ENCODE assay signal across 1 cellular context in the genomic region with DNA sequence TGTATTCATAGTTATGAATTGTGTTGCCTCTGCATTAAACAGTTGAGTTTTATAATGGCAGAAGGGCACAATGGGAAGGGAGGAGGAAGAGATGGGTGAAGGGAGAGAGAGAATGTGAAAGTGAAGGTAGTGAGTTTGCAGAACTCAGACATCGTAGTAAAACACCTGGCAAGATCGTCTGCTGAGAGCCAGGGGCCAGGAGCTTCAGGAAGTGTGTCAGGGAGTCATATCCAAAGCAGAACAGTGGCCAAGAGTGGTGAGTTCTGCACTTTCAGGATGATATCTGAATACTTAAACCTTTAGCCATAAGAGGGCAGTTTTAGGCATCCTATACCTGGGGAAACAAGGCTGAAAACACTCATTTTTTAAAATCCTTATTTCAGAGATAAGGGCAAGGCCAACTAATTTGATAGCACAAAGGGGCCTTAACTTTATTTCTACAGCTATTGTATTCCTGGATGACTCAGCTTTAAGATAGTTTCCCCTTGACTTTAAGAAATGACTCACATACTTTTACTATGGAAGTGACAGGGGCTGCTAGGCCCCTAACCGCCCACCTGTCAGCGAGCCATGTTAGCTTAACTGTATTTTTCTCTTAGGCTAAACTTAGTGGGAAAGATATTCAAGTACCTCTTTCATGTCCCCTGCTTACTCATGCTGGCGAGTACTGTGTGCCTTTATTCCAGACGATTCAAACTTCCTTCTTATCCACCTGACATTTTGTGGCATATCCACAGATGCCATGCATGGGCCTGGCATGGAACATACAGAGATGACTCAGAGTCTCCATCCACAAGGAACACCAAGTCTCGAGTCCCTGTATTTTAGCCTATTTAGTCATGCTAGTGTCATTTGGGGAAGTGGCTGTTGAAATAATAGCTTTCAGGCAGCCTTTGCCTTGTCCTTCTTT.
A peak's percentile ranks its signal among the peaks of the same experiment; 100 is the strongest.
TF ChIP-seq lines count a peak whose summit lies in the region.

No MANE protein-coding gene starts in this region.

TF ChIP-seq in GM12878, 131 proteins besides CTCF, POLR2A, EP300 and RAD21 (continued from another document and continues in another):
- TF ChIP-seq CUX1 (IDR thresholded peaks at IDR 0.05; ENCODE audit: insufficient replicate concordance, low read depth, low read length), result no peak
- TF ChIP-seq RAD51 (IDR thresholded peaks at IDR 0.05), result 0 out of 2 replicates have a peak, but pooled peaks have one; percentile 7
- TF ChIP-seq POLR2AphosphoS5 (IDR thresholded peaks at IDR 0.05; ENCODE audit: low read length), result no peak
- TF ChIP-seq SUPT20H (IDR thresholded peaks at IDR 0.05; ENCODE audit: borderline replicate concordance, control insufficient read depth, low read depth, low read length), result no peak
- peak; percentile 88 for TF ChIP-seq EED (IDR thresholded peaks at IDR 0.05; ENCODE audit: low read depth)
- TF ChIP-seq IRF5 (IDR thresholded peaks at IDR 0.05; ENCODE audit: borderline replicate concordance), result no peak
- TF ChIP-seq, protein P1, sequence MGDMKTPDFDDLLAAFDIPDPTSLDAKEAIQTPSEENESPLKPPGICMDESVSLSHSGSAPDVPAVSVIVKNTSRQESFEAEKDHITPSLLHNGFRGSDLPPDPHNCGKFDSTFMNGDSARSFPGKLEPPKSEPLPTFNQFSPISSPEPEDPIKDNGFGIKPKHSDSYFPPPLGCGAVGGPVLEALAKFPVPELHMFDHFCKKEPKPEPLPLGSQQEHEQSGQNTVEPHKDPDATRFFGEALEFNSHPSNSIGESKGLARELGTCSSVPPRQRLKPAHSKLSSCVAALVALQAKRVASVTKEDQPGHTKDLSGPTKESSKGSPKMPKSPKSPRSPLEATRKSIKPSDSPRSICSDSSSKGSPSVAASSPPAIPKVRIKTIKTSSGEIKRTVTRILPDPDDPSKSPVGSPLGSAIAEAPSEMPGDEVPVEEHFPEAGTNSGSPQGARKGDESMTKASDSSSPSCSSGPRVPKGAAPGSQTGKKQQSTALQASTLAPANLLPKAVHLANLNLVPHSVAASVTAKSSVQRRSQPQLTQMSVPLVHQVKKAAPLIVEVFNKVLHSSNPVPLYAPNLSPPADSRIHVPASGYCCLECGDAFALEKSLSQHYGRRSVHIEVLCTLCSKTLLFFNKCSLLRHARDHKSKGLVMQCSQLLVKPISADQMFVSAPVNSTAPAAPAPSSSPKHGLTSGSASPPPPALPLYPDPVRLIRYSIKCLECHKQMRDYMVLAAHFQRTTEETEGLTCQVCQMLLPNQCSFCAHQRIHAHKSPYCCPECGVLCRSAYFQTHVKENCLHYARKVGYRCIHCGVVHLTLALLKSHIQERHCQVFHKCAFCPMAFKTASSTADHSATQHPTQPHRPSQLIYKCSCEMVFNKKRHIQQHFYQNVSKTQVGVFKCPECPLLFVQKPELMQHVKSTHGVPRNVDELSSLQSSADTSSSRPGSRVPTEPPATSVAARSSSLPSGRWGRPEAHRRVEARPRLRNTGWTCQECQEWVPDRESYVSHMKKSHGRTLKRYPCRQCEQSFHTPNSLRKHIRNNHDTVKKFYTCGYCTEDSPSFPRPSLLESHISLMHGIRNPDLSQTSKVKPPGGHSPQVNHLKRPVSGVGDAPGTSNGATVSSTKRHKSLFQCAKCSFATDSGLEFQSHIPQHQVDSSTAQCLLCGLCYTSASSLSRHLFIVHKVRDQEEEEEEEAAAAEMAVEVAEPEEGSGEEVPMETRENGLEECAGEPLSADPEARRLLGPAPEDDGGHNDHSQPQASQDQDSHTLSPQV (IDR thresholded peaks at IDR 0.05), result no peak
- no peak for TF ChIP-seq MYB (IDR thresholded peaks at IDR 0.05; ENCODE audit: borderline replicate concordance, low read depth, low read length)
- no peak for TF ChIP-seq RB1 (IDR thresholded peaks at IDR 0.05; ENCODE audit: borderline replicate concordance)
- TF ChIP-seq SREBF2 (IDR thresholded peaks at IDR 0.05; ENCODE audit: low read length), result no peak
- TF ChIP-seq SMAD5 (IDR thresholded peaks at IDR 0.05; ENCODE audit: low read depth), result no peak
- peak; percentile 70 for TF ChIP-seq SPI1 (IDR thresholded peaks at IDR 0.05; ENCODE audit: borderline replicate concordance, insufficient read depth, low read depth, low read length)
- TF ChIP-seq, protein P2, sequence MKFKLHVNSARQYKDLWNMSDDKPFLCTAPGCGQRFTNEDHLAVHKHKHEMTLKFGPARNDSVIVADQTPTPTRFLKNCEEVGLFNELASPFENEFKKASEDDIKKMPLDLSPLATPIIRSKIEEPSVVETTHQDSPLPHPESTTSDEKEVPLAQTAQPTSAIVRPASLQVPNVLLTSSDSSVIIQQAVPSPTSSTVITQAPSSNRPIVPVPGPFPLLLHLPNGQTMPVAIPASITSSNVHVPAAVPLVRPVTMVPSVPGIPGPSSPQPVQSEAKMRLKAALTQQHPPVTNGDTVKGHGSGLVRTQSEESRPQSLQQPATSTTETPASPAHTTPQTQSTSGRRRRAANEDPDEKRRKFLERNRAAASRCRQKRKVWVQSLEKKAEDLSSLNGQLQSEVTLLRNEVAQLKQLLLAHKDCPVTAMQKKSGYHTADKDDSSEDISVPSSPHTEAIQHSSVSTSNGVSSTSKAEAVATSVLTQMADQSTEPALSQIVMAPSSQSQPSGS (IDR thresholded peaks at IDR 0.05; ENCODE audit: low read length), result peak; percentile 64; the same call in 1 of the 2 replicates
- peak; percentile 51; the same call in 1 of the 2 replicates for TF ChIP-seq TCF7 (IDR thresholded peaks at IDR 0.05; ENCODE audit: borderline replicate concordance)
- TF ChIP-seq STAT1 (conservative IDR thresholded peaks at IDR 0.05), result no peak
- TF ChIP-seq CEBPB (IDR thresholded peaks at IDR 0.05; ENCODE audit: borderline replicate concordance in 1 of 2, low read depth in 2 of 2, low read length in 2 of 2), result peak in 1 of 2 experiments; percentile 55; a peak in 1 of 4 replicates
- peak; percentile 27; the same call in 1 of the 2 replicates for TF ChIP-seq CREB1 (IDR thresholded peaks at IDR 0.05; ENCODE audit: low read depth)
- TF ChIP-seq EGR1 (IDR thresholded peaks at IDR 0.05; ENCODE audit: borderline replicate concordance in 1 of 2, low read depth in 2 of 2, low read length in 2 of 2), result peak in 1 of 2 experiments; percentile 76; a peak in 2 of 3 replicates
- TF ChIP-seq ZBTB33 (IDR thresholded peaks at IDR 0.05), result no peak
- peak; percentile 25; the same call in 1 of the 2 replicates for TF ChIP-seq BACH1 (IDR thresholded peaks at IDR 0.05; ENCODE audit: borderline replicate concordance)
- no peak for TF ChIP-seq YBX1 (IDR thresholded peaks at IDR 0.05)
- TF ChIP-seq, protein P3, sequence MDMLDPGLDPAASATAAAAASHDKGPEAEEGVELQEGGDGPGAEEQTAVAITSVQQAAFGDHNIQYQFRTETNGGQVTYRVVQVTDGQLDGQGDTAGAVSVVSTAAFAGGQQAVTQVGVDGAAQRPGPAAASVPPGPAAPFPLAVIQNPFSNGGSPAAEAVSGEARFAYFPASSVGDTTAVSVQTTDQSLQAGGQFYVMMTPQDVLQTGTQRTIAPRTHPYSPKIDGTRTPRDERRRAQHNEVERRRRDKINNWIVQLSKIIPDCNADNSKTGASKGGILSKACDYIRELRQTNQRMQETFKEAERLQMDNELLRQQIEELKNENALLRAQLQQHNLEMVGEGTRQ (IDR thresholded peaks at IDR 0.05; ENCODE audit: borderline replicate concordance, low read depth, low read length), result no peak
- TF ChIP-seq NR2C1 (IDR thresholded peaks at IDR 0.05), result no peak
- TF ChIP-seq, protein P4, sequence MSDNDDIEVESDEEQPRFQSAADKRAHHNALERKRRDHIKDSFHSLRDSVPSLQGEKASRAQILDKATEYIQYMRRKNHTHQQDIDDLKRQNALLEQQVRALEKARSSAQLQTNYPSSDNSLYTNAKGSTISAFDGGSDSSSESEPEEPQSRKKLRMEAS (IDR thresholded peaks at IDR 0.05; ENCODE audit: low read depth, low read length), result no peak
- TF ChIP-seq BCL11A (IDR thresholded peaks at IDR 0.05; ENCODE audit: low read depth, low read length), result peak; percentile 40; the same call in 1 of the 2 replicates
- TF ChIP-seq RUNX3 (IDR thresholded peaks at IDR 0.05; ENCODE audit: low read length), result peak; percentile 59; the same call in 1 of the 2 replicates
- TF ChIP-seq CREM (IDR thresholded peaks at IDR 0.05; ENCODE audit: low read depth), result peak; percentile 62; the same call in 1 of the 2 replicates
- TF ChIP-seq JUNB (IDR thresholded peaks at IDR 0.05), result peak; percentile 92
- TF ChIP-seq, protein P5, sequence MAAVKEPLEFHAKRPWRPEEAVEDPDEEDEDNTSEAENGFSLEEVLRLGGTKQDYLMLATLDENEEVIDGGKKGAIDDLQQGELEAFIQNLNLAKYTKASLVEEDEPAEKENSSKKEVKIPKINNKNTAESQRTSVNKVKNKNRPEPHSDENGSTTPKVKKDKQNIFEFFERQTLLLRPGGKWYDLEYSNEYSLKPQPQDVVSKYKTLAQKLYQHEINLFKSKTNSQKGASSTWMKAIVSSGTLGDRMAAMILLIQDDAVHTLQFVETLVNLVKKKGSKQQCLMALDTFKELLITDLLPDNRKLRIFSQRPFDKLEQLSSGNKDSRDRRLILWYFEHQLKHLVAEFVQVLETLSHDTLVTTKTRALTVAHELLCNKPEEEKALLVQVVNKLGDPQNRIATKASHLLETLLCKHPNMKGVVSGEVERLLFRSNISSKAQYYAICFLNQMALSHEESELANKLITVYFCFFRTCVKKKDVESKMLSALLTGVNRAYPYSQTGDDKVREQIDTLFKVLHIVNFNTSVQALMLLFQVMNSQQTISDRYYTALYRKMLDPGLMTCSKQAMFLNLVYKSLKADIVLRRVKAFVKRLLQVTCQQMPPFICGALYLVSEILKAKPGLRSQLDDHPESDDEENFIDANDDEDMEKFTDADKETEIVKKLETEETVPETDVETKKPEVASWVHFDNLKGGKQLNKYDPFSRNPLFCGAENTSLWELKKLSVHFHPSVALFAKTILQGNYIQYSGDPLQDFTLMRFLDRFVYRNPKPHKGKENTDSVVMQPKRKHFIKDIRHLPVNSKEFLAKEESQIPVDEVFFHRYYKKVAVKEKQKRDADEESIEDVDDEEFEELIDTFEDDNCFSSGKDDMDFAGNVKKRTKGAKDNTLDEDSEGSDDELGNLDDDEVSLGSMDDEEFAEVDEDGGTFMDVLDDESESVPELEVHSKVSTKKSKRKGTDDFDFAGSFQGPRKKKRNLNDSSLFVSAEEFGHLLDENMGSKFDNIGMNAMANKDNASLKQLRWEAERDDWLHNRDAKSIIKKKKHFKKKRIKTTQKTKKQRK (IDR thresholded peaks at IDR 0.05; ENCODE audit: low read depth, low read length), result no peak
- no peak for TF ChIP-seq RCOR1 (conservative IDR thresholded peaks at IDR 0.05; ENCODE audit: low read depth, low read length)
- TF ChIP-seq, protein P6, sequence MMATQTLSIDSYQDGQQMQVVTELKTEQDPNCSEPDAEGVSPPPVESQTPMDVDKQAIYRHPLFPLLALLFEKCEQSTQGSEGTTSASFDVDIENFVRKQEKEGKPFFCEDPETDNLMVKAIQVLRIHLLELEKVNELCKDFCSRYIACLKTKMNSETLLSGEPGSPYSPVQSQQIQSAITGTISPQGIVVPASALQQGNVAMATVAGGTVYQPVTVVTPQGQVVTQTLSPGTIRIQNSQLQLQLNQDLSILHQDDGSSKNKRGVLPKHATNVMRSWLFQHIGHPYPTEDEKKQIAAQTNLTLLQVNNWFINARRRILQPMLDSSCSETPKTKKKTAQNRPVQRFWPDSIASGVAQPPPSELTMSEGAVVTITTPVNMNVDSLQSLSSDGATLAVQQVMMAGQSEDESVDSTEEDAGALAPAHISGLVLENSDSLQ (IDR thresholded peaks at IDR 0.05), result 0 out of 2 replicates have a peak, but pooled peaks have one; percentile 20
- no peak for TF ChIP-seq MTA2 (IDR thresholded peaks at IDR 0.05; ENCODE audit: low read depth)
